ENCODE assay signal across 8 cellular contexts in genomic region chr1:155261401-155261887, GRCh38. TPM values are rescaled to one million over a fixed set of nuclear protein-coding genes. Genes with fewer than 3 reads are reported as not detected.
DNase-seq lines count a peak whose midpoint lies in the region; ATAC-seq and TF ChIP-seq lines count a peak whose summit lies in the region.

No MANE protein-coding gene starts in this region.

- peaks cover 0 to 79% (median 49%) of the 10 kb centered on the region in 9 donors for H3K36me3 ChIP-seq in heart right ventricle

- intact Hi-C loops in heart right ventricle (cut with DNase I) = no loop called here
- intact Hi-C loops in Right ventricle myocardium inferior (cut with DNase I) = no loop called here

- H3K9me3 ChIP-seq in heart right ventricle = no peaks in the 10 kb centered on the region

- peaks cover 39% of the 10 kb centered on the region for H3K36me3 Mint-ChIP-seq in natural killer cell treated with Interleukin-12 subunit alpha and Interleukin-12 subunit beta and Interleukin-15 and Interleukin-18, amount 100 ng/mL, for 72 hours

- no peaks in the 10 kb centered on the region for H3K27me3 Mint-ChIP-seq in natural killer cell treated with Interleukin-12 subunit alpha and Interleukin-12 subunit beta and Interleukin-15 and Interleukin-18, amount 100 ng/mL, for 72 hours

- TF ChIP-seq CTCF in heart right ventricle (IDR thresholded peaks at IDR 0.05) = no peak
- TF ChIP-seq CTCF in NB4 (IDR thresholded peaks at IDR 0.05; ENCODE audit: low read depth, low read length) = no peak
- TF ChIP-seq CTCF in coronary artery (IDR thresholded peaks at IDR 0.05) = no peak

- H3K4me3 ChIP-seq in heart right ventricle (peak overlapping the region; percentile 47 to 96 (median 83)), NB4 (ENCODE audit: low read depth, low read length) (peak overlapping the region; percentile 89), coronary artery (peak overlapping the region; percentile 92)

- H3K4me1 Mint-ChIP-seq in natural killer cell treated with Interleukin-12 subunit alpha and Interleukin-12 subunit beta and Interleukin-15 and Interleukin-18, amount 100 ng/mL, for 72 hours (ENCODE audit: low read depth in 2 of 2) = peaks cover 39 to 44% of the 10 kb centered on the region in 2 donors

- H3K4me3 Mint-ChIP-seq in natural killer cell treated with Interleukin-12 subunit alpha and Interleukin-12 subunit beta and Interleukin-15 and Interleukin-18, amount 100 ng/mL, for 72 hours = peak overlapping the region; percentile 98

- ATAC-seq in heart right ventricle (peak in 1 of 8 donors; percentile 34), Right ventricle myocardium inferior (no peak), HG03280 (IDR thresholded peaks at IDR 0.05; ENCODE audit: unreplicated experiment) (no peak)
- peak in 1 of 2 donors; percentile 28 for ATAC-seq in natural killer cell treated with Interleukin-12 subunit alpha and Interleukin-12 subunit beta and Interleukin-15 and Interleukin-18, amount 100 ng/mL, for 72 hours

- no peak for TF ChIP-seq POLR2A in NB4 (IDR thresholded peaks at IDR 0.05; ENCODE audit: extremely low read depth, insufficient read length)

- no peaks in the 10 kb centered on the region for H3K9me3 Mint-ChIP-seq in natural killer cell treated with Interleukin-12 subunit alpha and Interleukin-12 subunit beta and Interleukin-15 and Interleukin-18, amount 100 ng/mL, for 72 hours

- DNase-seq in heart right ventricle (no peak), Right ventricle myocardium inferior (ENCODE audit: missing footprints) (no peak), NB4 (ENCODE audit: low read depth) (peak; percentile 46), coronary artery (ENCODE audit: low spot score) (no peak), UCSD-AML1 (lab: John Stamatoyannopoulos, UW; ENCODE audit: unreplicated experiment) (no peak), NCI-H1930 (lab: John Stamatoyannopoulos, UW) (no peak)
- DNase-seq in natural killer cell treated with Interleukin-12 subunit alpha and Interleukin-12 subunit beta and Interleukin-15 and Interleukin-18, amount 100 ng/mL, for 72 hours (ENCODE audit: low spot score) = no peak

- H3K27ac Mint-ChIP-seq in natural killer cell treated with Interleukin-12 subunit alpha and Interleukin-12 subunit beta and Interleukin-15 and Interleukin-18, amount 100 ng/mL, for 72 hours = peak overlapping the region; percentile 90 to 99

- H3K4me1 ChIP-seq in heart right ventricle = peaks cover 3 to 28% (median 21%) of the 10 kb centered on the region in 9 donors

- H3K27me3 ChIP-seq in heart right ventricle = no peaks in the 10 kb centered on the region

- WGBS in heart right ventricle, 2 donors = 0 to 1% methylated on average over 9 of the region's 9 CpGs

- H3K27ac ChIP-seq in heart right ventricle = peak overlapping the region; percentile 38 to 93 (median 88)
- H3K27ac ChIP-seq in coronary artery = peak overlapping the region; percentile 69 to 93

RNA-seq across cellular contexts. Expression of gene SCAMP3, which starts 0.7 kb away (rescaled TPM):
- total RNA-seq in heart right ventricle (10 to 100 TPM; 54.1 to 73.1 (median 60.1) TPM), Right ventricle myocardium inferior (55.4 TPM)
- polyA plus RNA-seq in heart right ventricle = 100 to 1,000 TPM in 1 of 2 donors, 10 to 100 TPM in 1; 47.9 to 109 TPM
- 100 to 1,000 TPM; 134 to 169 TPM for total RNA-seq in natural killer cell treated with Interleukin-12 subunit alpha and Interleukin-12 subunit beta and Interleukin-15 and Interleukin-18, amount 100 ng/mL, for 72 hours

RNA-seq across cellular contexts. Expression of gene ENTREP3, which starts 6.2 kb away (rescaled TPM):
- total RNA-seq in heart right ventricle (10 to 100 TPM in 7 of 10 donors, 1 to 10 TPM in 3; 8.6 to 21.0 (median 11.3) TPM), Right ventricle myocardium inferior (14.5 TPM)
- polyA plus RNA-seq in heart right ventricle = 10 to 100 TPM in 1 of 2 donors, 1 to 10 TPM in 1; 7.1 to 13.7 TPM
- 10 to 100 TPM; 12.3 to 38.0 TPM for total RNA-seq in natural killer cell treated with Interleukin-12 subunit alpha and Interleukin-12 subunit beta and Interleukin-15 and Interleukin-18, amount 100 ng/mL, for 72 hours

RNA-seq across cellular contexts. Expression of gene CLK2, which starts 11.9 kb away (rescaled TPM):
- 10 to 100 TPM; 12.5 to 21.9 (median 18.0) TPM for total RNA-seq in heart right ventricle
- 10 to 100 TPM; 17.4 to 47.1 TPM for polyA plus RNA-seq in heart right ventricle
- total RNA-seq in Right ventricle myocardium inferior = 20.9 TPM
- total RNA-seq in natural killer cell treated with Interleukin-12 subunit alpha and Interleukin-12 subunit beta and Interleukin-15 and Interleukin-18, amount 100 ng/mL, for 72 hours = 100 to 1,000 TPM in 1 of 2 donors, 10 to 100 TPM in 1; 77.1 to 117 TPM

RNA-seq across cellular contexts. Expression of gene HCN3, which starts 15.8 kb away (rescaled TPM):
- total RNA-seq in heart right ventricle = 1 to 10 TPM in 5 of 10 donors, under 1 TPM in 5; 0.68 to 1.7 (median 1.0) TPM
- 1 to 10 TPM in 1 of 2 donors, under 1 TPM in 1; 0.81 to 3.2 TPM for polyA plus RNA-seq in heart right ventricle
- 1.8 TPM for total RNA-seq in Right ventricle myocardium inferior
- 1 to 10 TPM; 2.0 to 4.7 TPM for total RNA-seq in natural killer cell treated with Interleukin-12 subunit alpha and Interleukin-12 subunit beta and Interleukin-15 and Interleukin-18, amount 100 ng/mL, for 72 hours

RNA-seq across cellular contexts. Expression of gene PKLR, which starts 39.8 kb away (rescaled TPM):
- total RNA-seq in heart right ventricle (under 1 TPM in 1 of 10 donors, not detected in 9; 0.11 TPM), Right ventricle myocardium inferior (not detected)
- not detected for polyA plus RNA-seq in heart right ventricle
- not detected for total RNA-seq in natural killer cell treated with Interleukin-12 subunit alpha and Interleukin-12 subunit beta and Interleukin-15 and Interleukin-18, amount 100 ng/mL, for 72 hours
